ENCODE assay signal across 1 cellular context in genomic region chr12:111773801-111774551, GRCh38.
A peak's percentile ranks its signal among the peaks of the same experiment; 100 is the strongest.
TF ChIP-seq lines count a peak whose summit lies in the region.

No MANE protein-coding gene starts in this region.

TF ChIP-seq in A549, 52 proteins besides CTCF, POLR2A, EP300 and RAD21 (continued from another document):
- TF ChIP-seq MAX (IDR thresholded peaks at IDR 0.05): peak; percentile 81
- no peak for TF ChIP-seq BHLHE40 (IDR thresholded peaks at IDR 0.05; ENCODE audit: low read depth, low read length)
- no peak for TF ChIP-seq MAFK (IDR thresholded peaks at IDR 0.05; ENCODE audit: partially characterized antibody)
- no peak for TF ChIP-seq TFCP2L1 (CRISPR knock-in tag; IDR thresholded peaks at IDR 0.05)
- TF ChIP-seq CBX2 (IDR thresholded peaks at IDR 0.05; ENCODE audit: borderline replicate concordance, low read depth): no peak
- peak; percentile 28 to 44; a peak in 2 of 5 replicates for TF ChIP-seq JUN (IDR thresholded peaks at IDR 0.05)
- no peak for TF ChIP-seq SMC3 (IDR thresholded peaks at IDR 0.05)
- no peak for TF ChIP-seq FOXS1 (CRISPR knock-in tag; IDR thresholded peaks at IDR 0.05)
- TF ChIP-seq FOSB (CRISPR knock-in tag; IDR thresholded peaks at IDR 0.05): no peak
- no peak for TF ChIP-seq ZFP36 (IDR thresholded peaks at IDR 0.05; ENCODE audit: borderline replicate concordance, partially characterized antibody)
- TF ChIP-seq JUNB (IDR thresholded peaks at IDR 0.05): no peak
- TF ChIP-seq E2F6 (IDR thresholded peaks at IDR 0.05; ENCODE audit: borderline replicate concordance, low read depth): peak; percentile 60; the same call in 1 of the 2 replicates
- TF ChIP-seq PHF8 (IDR thresholded peaks at IDR 0.05; ENCODE audit: borderline replicate concordance, low read depth): no peak
- TF ChIP-seq EHF (CRISPR knock-in tag; IDR thresholded peaks at IDR 0.05): no peak
- no peak for TF ChIP-seq RCOR1 (IDR thresholded peaks at IDR 0.05; ENCODE audit: low read depth, low read length)
